In genomic region chr7:155448632-155449007, GRCh38 we compare ENCODE assay signal across 16 cellular contexts. TPM values are rescaled to one million over a fixed set of nuclear protein-coding genes. Genes with fewer than 3 reads are reported as not detected.
DNase-seq lines count a peak whose midpoint lies in the region; ATAC-seq and TF ChIP-seq lines count a peak whose summit lies in the region.
"Had no signal": no experiment of that assay in that cellular context is flagged by ENCODE, and none has a peak within 500 bp of the region (broad histone marks: within the 10 kb centered on the region; RNA-seq: fewer than 3 reads in every experiment).

No MANE protein-coding gene starts in this region.

- no peak overlapping the region for H4K5ac ChIP-seq in H9 (ENCODE audit: insufficient read length, low read depth, low read length)

- H3K4me3 ChIP-seq in A673 (ENCODE audit: low read depth, low read length, poor library complexity, severe bottlenecking) (peak overlapping the region; percentile 21), mucosa of descending colon (no peak overlapping the region)

- no peak overlapping the region for H3K27ac ChIP-seq in A673 (ENCODE audit: low read depth, low read length, poor library complexity, severe bottlenecking)
- H3K27ac ChIP-seq in H9 (ENCODE audit: insufficient read length, low read depth, low read length) = no peak overlapping the region
- H3K27ac ChIP-seq: epithelial cell of prostate, heart right ventricle had no signal

- peaks cover 9% of the 10 kb centered on the region for H3K23me2 ChIP-seq in H9 (ENCODE audit: insufficient read length, low read depth, low read length, poor library complexity, severe bottlenecking)

- H2BK20ac ChIP-seq in H9 (ENCODE audit: low read depth, low read length, poor library complexity, severe bottlenecking) = no peak overlapping the region

- H3K9me3 ChIP-seq in A673 (ENCODE audit: low read depth, low read length, poor library complexity, severe bottlenecking) = no peaks in the 10 kb centered on the region
- no peaks in the 10 kb centered on the region for H3K9me3 ChIP-seq in H9 (ENCODE audit: control insufficient read depth, low read depth, low read length)
- no peaks in the 10 kb centered on the region for H3K9me3 ChIP-seq in mucosa of descending colon
- H3K9me3 ChIP-seq: heart right ventricle had no signal

- no peak overlapping the region for H4K8ac ChIP-seq in H9 (replicated peaks; ENCODE audit: insufficient read length, low read depth, low read length)

- H3K79me1 ChIP-seq in H9 (ENCODE audit: insufficient read depth, low read depth, low read length, poor library complexity, severe bottlenecking) = no peaks in the 10 kb centered on the region

- no peak overlapping the region for H2BK5ac ChIP-seq in H9 (ENCODE audit: insufficient read length, low read length)

- H2BK120ac ChIP-seq in H9 (ENCODE audit: low read depth, low read length, poor library complexity, severe bottlenecking) = no peak overlapping the region

- H3K18ac ChIP-seq in H9 (ENCODE audit: insufficient read length, low read depth, low read length) = no peak overlapping the region

- no peaks in the 10 kb centered on the region for H3K36me3 ChIP-seq in A673 (ENCODE audit: insufficient read depth, low read length, poor library complexity, severe bottlenecking)
- H3K36me3 ChIP-seq in mucosa of descending colon (ENCODE audit: low read depth) = no peaks in the 10 kb centered on the region
- H3K36me3 ChIP-seq: heart right ventricle had no signal

- H3K27me3 ChIP-seq in A673 (replicated peaks; ENCODE audit: insufficient read depth, low read depth, low read length, poor library complexity) (peaks cover 89% of the 10 kb centered on the region), H9 (ENCODE audit: insufficient read depth, low read length) (peaks cover 74% of the 10 kb centered on the region)

- H3K9me3 Mint-ChIP-seq in H9 = peaks cover 0 to 21% of the 10 kb centered on the region in 2 experiments; a peak in 4 of 5 replicates

- POLR2A ChIA-PET in A673 (lab: Charles Lee; ENCODE audit: low non-redundant PET) = no interaction called here

- peak overlapping the region in 1 of 2 experiments; percentile 77; a peak in 3 of 5 replicates for H3K4me3 Mint-ChIP-seq in H9

- no peak overlapping the region for H3K14ac ChIP-seq in H9 (ENCODE audit: insufficient read depth, low read length)

- whole genome bisulfite sequencing in H9 (ENCODE audit: extremely low coverage, insufficient read length, low lambda C conversion rate) = no CpG with 5 or more reads among the region's 35 CpGs

- no peak overlapping the region for H3K23ac ChIP-seq in H9 (ENCODE audit: insufficient read length, low read depth, low read length)

- no TSS peak for BruUV-seq in A673 (replicated peaks; lab: Mats Ljungman, UMichigan)

- DNase-seq in A673 (ENCODE audit: low spot score) = no peak
- no peak for DNase-seq in H9
- DNase-seq in ecto neural progenitor cell (ENCODE audit: low spot score) = peak; percentile 75
- DNase-seq in mucosa of descending colon = no peak
- DNase-seq in SKM-1 (lab: John Stamatoyannopoulos, UW; ENCODE audit: unreplicated experiment) = no peak
- DNase-seq: central memory CD4-positive, alpha-beta T cell; EL; heart right ventricle; mesenchymal stem cell; NCI-H187 had no signal

- CTCF ChIA-PET in A673 (lab: Charles Lee) = no interaction called here

- H4K20me1 ChIP-seq in H9 (ENCODE audit: control insufficient read depth, insufficient read depth, insufficient read length) = peaks cover 3% of the 10 kb centered on the region

- intact Hi-C loops in A673 (cut with micrococcal nuclease; ENCODE audit: unreplicated experiment) = no loop called here
- intact Hi-C loops in mucosa of descending colon (cut with DNase I, micrococcal nuclease) = no loop called here

- H3K4ac ChIP-seq in H9 (ENCODE audit: low read depth, low read length) = no peak overlapping the region

- peaks cover 100% of the 10 kb centered on the region for H3K27me3 Mint-ChIP-seq in H9 (ENCODE audit: low read depth)

- no peak overlapping the region for H4K91ac ChIP-seq in H9 (ENCODE audit: insufficient read length, low read depth, low read length)

- H2AFZ ChIP-seq in H9 (ENCODE audit: low read length) = no peak overlapping the region

- peak overlapping the region; percentile 54 for H3K4me2 ChIP-seq in H9 (ENCODE audit: insufficient read depth, insufficient read length, low read length)

- TF ChIP-seq CTCF in A673 (conservative IDR thresholded peaks at IDR 0.05; ENCODE audit: low read depth, low read length) (no peak), H9 (conservative IDR thresholded peaks at IDR 0.05) (no peak), mucosa of descending colon (IDR thresholded peaks at IDR 0.05) (no peak)

- H3K56ac ChIP-seq in H9 (ENCODE audit: insufficient read length, low read depth, low read length) = no peak overlapping the region

- no peak overlapping the region for H3K9ac ChIP-seq in H9 (ENCODE audit: extremely low read depth, insufficient read length, low read length)

- no peaks in the 10 kb centered on the region for H3K79me2 ChIP-seq in H9 (ENCODE audit: insufficient read depth, low read length)

- H3K4me1 ChIP-seq in A673 (ENCODE audit: insufficient read depth, low read length, poor library complexity, severe bottlenecking) = no peaks in the 10 kb centered on the region
- no peaks in the 10 kb centered on the region for H3K4me1 ChIP-seq in H9 (ENCODE audit: insufficient read depth, low read length)
- no peaks in the 10 kb centered on the region for H3K4me1 ChIP-seq in mucosa of descending colon (ENCODE audit: low read depth)

- no peak overlapping the region for H2AK5ac ChIP-seq in H9 (ENCODE audit: insufficient read length, low read length)

- no peak overlapping the region for H3K27ac Mint-ChIP-seq in H9

- H3K36me3 Mint-ChIP-seq in H9 (ENCODE audit: insufficient read depth in 1 of 3, low read depth in 3 of 3) = no peaks in the 10 kb centered on the region; a peak in 1 of 7 replicates

- H2BK12ac ChIP-seq in H9 (ENCODE audit: insufficient read length, low read depth, low read length) = no peak overlapping the region

- ATAC-seq in mucosa of descending colon = peak; percentile 44
- ATAC-seq in GM18907 (IDR thresholded peaks at IDR 0.05; ENCODE audit: unreplicated experiment) = no peak
- ATAC-seq in HG03135 (IDR thresholded peaks at IDR 0.05; ENCODE audit: unreplicated experiment) = no peak
- ATAC-seq in HG02981 (IDR thresholded peaks at IDR 0.05; ENCODE audit: unreplicated experiment) = no peak

- no peak overlapping the region for H2BK15ac ChIP-seq in H9 (ENCODE audit: low read depth, low read length)

- H3T11ph ChIP-seq in H9 (ENCODE audit: low read length) = no peak overlapping the region

- peaks cover 2 to 20% of the 10 kb centered on the region in 2 experiments; a peak in 2 of 4 replicates for H3K4me1 Mint-ChIP-seq in H9

RNA-seq across cellular contexts. Expression of gene EN2, which starts 9.3 kb away (rescaled TPM):
- total RNA-seq in A673 (2021) (not detected in 2 replicates), H9 (2021) (0.07 and 0.15 TPM in 2 replicates), mucosa of descending colon (not detected)
- total RNA-seq: progenitor cell of endocrine pancreas, urinary bladder had no signal
